35 cellular contexts compared by ENCODE assay signal in genomic region chr1:6534248-6534647, GRCh38. TPM values are rescaled to one million over a fixed set of nuclear protein-coding genes. Genes with fewer than 3 reads are reported as not detected.
"Had no signal": no experiment of that assay in that cellular context is flagged by ENCODE, and none has a peak within 500 bp of the region (broad histone marks: within the 10 kb centered on the region; RNA-seq: fewer than 3 reads in every experiment).

No MANE protein-coding gene starts in this region.

- DNase-seq: activated CD4-positive, alpha-beta T cell treated with anti-CD3 and anti-CD28 coated beads for 4 hours; activated CD4-positive, alpha-beta T cell treated with anti-CD3 and anti-CD28 coated beads, Interleukin-2, amount 50 U/mL, for 48 hours; activated CD4-positive, CD25-positive, alpha-beta regulatory T cell; activated CD8-positive, alpha-beta memory T cell treated with anti-CD3 and anti-CD28 coated beads for 24 hours; activated gamma-delta T cell; brain microvascular endothelial cell; cortex of kidney; foreskin keratinocyte; heart left ventricle; hypothalamus; immature natural killer cell; mesendoderm; natural killer cell; ovary; retina; sigmoid colon; small intestine; stimulated activated CD4-positive, alpha-beta T cell treated with anti-CD3 and anti-CD28 coated beads, Interleukin-1b, Interleukin-23, amount 100 ng/mL, for 48 hours; stimulated activated CD4-positive, alpha-beta T cell treated with anti-CD3 and anti-CD28 coated beads, Interleukin-4, amount 100 ng/mL, for 4 hours; stimulated activated CD8-positive, alpha-beta memory T cell treated with anti-CD3 and anti-CD28 coated beads, Interleukin-4, amount 100 ng/mL, for 48 hours; stimulated activated naive B cell treated with anti-CD40 and anti-IgM and Interleukin-4, amounts not matched to agents 10 μg/mL and 1 μg/mL and 100 μg/mL, for 72 hours; T-helper 1 cell had no signal

- ATAC-seq: foreskin keratinocyte; heart left ventricle; natural killer cell; stimulated activated naive B cell treated with anti-CD40 and anti-IgM and Interleukin-4, amounts not matched to agents 10 μg/mL and 1 μg/mL and 100 μg/mL, for 72 hours had no signal

- H3K27me3 Mint-ChIP-seq: activated naive CD8-positive, alpha-beta T cell; stimulated activated naive B cell treated with anti-CD40 and anti-IgM and Interleukin-4, amounts not matched to agents 10 μg/mL and 1 μg/mL and 100 μg/mL, for 72 hours had no signal

- H3K4me1 Mint-ChIP-seq: immature natural killer cell had no signal

- H3K36me3 ChIP-seq: ovary had no signal

- H3K27ac ChIP-seq: brain microvascular endothelial cell, esophagus muscularis mucosa, foreskin keratinocyte, neutrophil, ovary, prostate gland, sigmoid colon, tibial nerve had no signal

- H3K9me3 Mint-ChIP-seq: immature natural killer cell; natural killer cell; stimulated activated naive B cell treated with anti-CD40 and anti-IgM and Interleukin-4, amounts not matched to agents 10 μg/mL and 1 μg/mL and 100 μg/mL, for 72 hours; T-helper 2 cell treated with Interferon-gamma antibody and Interleukin-4, amounts not matched to agents 5 μg/mL and 100 μg/mL, for 36 hours had no signal

- H3K36me3 Mint-ChIP-seq: activated naive CD8-positive, alpha-beta T cell had no signal

- H3K27ac Mint-ChIP-seq: activated naive CD8-positive, alpha-beta T cell; natural killer cell; stimulated activated naive B cell treated with anti-CD40 and anti-IgM and Interleukin-4, amounts not matched to agents 10 μg/mL and 1 μg/mL and 100 μg/mL, for 72 hours; T-helper 2 cell treated with Interferon-gamma antibody and Interleukin-4, amounts not matched to agents 5 μg/mL and 100 μg/mL, for 36 hours had no signal

- H3K4me3 ChIP-seq: esophagus muscularis mucosa, heart left ventricle, lung, ovary, prostate gland, sigmoid colon, tibial nerve had no signal

- H3K27me3 ChIP-seq: brain microvascular endothelial cell, esophagus muscularis mucosa, foreskin keratinocyte, heart left ventricle, neutrophil, ovary, sigmoid colon, tibial nerve had no signal

- H3K4me1 ChIP-seq: esophagus muscularis mucosa, foreskin keratinocyte, prostate gland, sigmoid colon had no signal

- H3K9me3 ChIP-seq: esophagus muscularis mucosa, heart left ventricle, neutrophil, ovary, prostate gland, sigmoid colon, tibial nerve had no signal

- H3K4me3 Mint-ChIP-seq: activated naive CD8-positive, alpha-beta T cell; immature natural killer cell; natural killer cell; stimulated activated naive B cell treated with anti-CD40 and anti-IgM and Interleukin-4, amounts not matched to agents 10 μg/mL and 1 μg/mL and 100 μg/mL, for 72 hours; T-helper 2 cell treated with Interferon-gamma antibody and Interleukin-4, amounts not matched to agents 5 μg/mL and 100 μg/mL, for 36 hours had no signal

RNA-seq across cellular contexts. Expression of gene TAS1R1, which starts 20.9 kb away (rescaled TPM):
- total RNA-seq: astrocyte, cardiac septum, cerebellum, esophagus muscularis mucosa, foreskin keratinocyte, heart left ventricle, kidney epithelial cell, natural killer cell, temporal lobe, ureter had no signal
- polyA plus RNA-seq: foreskin keratinocyte, heart left ventricle had no signal
